16 cellular contexts compared by ENCODE assay signal in genomic region chr12:64688715-64689114, GRCh38.
DNase-seq lines count a peak whose midpoint lies in the region; ATAC-seq and TF ChIP-seq lines count a peak whose summit lies in the region.
"Had no signal": no experiment of that assay in that cellular context is flagged by ENCODE, and none has a peak within 500 bp of the region (broad histone marks: within the 10 kb centered on the region; RNA-seq: fewer than 3 reads in every experiment).

No MANE protein-coding gene starts in this region.

- peak overlapping the region in 3 of 5 donors; percentile 2 to 77 (median 60) for H3K27ac ChIP-seq in stomach
- H3K27ac ChIP-seq: epithelial cell of prostate, SJSA1 had no signal

- H3K36me3 ChIP-seq in stomach, result peaks cover 22 to 57% (median 46%) of the 10 kb centered on the region in 4 donors

- intact Hi-C loops in stomach (cut with DNase I; ENCODE audit: low total_unique reads), result no loop called here

- H3K4me1 ChIP-seq in stomach, result peaks cover 13 to 58% (median 29%) of the 10 kb centered on the region in 4 donors
- H3K4me1 ChIP-seq: SJSA1 had no signal

- H3K27me3 Mint-ChIP-seq in activated naive CD4-positive, alpha-beta T cell treated with anti-CD3 and anti-CD28 coated beads, Interleukin-2, amount 10 ng/mL, durations not matched to agents 7 days and 5 days, result no peaks in the 10 kb centered on the region
- H3K27me3 Mint-ChIP-seq in activated CD8-positive, alpha-beta T cell treated with anti-CD3 and anti-CD28 coated beads, Interleukin-2, amount 10 ng/mL, durations not matched to agents 7 days and 5 days (ENCODE audit: low read depth), result no peaks in the 10 kb centered on the region
- peaks cover 6 to 11% (median 6%) of the 10 kb centered on the region in 3 donors for H3K27me3 Mint-ChIP-seq in immature natural killer cell (ENCODE audit: low read depth in 3 of 3)
- H3K27me3 Mint-ChIP-seq: stimulated activated naive B cell treated with anti-CD40 and anti-IgM and Interleukin-4, amounts not matched to agents 10 μg/mL and 1 μg/mL and 100 μg/mL, for 72 hours had no signal

- H3K4me3 Mint-ChIP-seq in activated naive CD4-positive, alpha-beta T cell treated with anti-CD3 and anti-CD28 coated beads, Interleukin-2, amount 10 ng/mL, durations not matched to agents 7 days and 5 days, result peak overlapping the region; percentile 52
- H3K4me3 Mint-ChIP-seq in activated CD8-positive, alpha-beta T cell treated with anti-CD3 and anti-CD28 coated beads, Interleukin-2, amount 10 ng/mL, durations not matched to agents 7 days and 5 days, result no peak overlapping the region
- no peak overlapping the region for H3K4me3 Mint-ChIP-seq in immature natural killer cell
- H3K4me3 Mint-ChIP-seq: stimulated activated naive B cell treated with anti-CD40 and anti-IgM and Interleukin-4, amounts not matched to agents 10 μg/mL and 1 μg/mL and 100 μg/mL, for 72 hours had no signal

- no peaks in the 10 kb centered on the region for H3K9me3 ChIP-seq in stomach
- H3K9me3 ChIP-seq: SJSA1 had no signal

- POLR2A ChIA-PET in activated CD8-positive, alpha-beta T cell treated with anti-CD3 and anti-CD28 coated beads, Interleukin-2, amount 10 ng/mL, durations not matched to agents 7 days and 5 days (lab: Charles Lee), result interaction anchor here (1.3 kb wide), 1 partner anchor 79 kb away, joined by 3 read pairs; the partner anchor contains the start of gene RASSF3

- no peak for TF ChIP-seq CTCF in stomach (IDR thresholded peaks at IDR 0.05)

- no peak for TF ChIP-seq POLR2A in stomach (IDR thresholded peaks at IDR 0.05)

- no peak for DNase-seq in activated naive CD4-positive, alpha-beta T cell treated with anti-CD3 and anti-CD28 coated beads, Interleukin-2, amount 10 ng/mL, durations not matched to agents 7 days and 5 days
- no peak for DNase-seq in activated naive CD4-positive, alpha-beta T cell treated with anti-CD3 and anti-CD28 coated beads, Interleukin-2, amount 50 U/mL, for 16 hours
- no peak for DNase-seq in activated CD8-positive, alpha-beta T cell treated with anti-CD3 and anti-CD28 coated beads, Interleukin-2, amount 10 ng/mL, durations not matched to agents 7 days and 5 days
- DNase-seq in immature natural killer cell (no peak), stomach (no peak), occipital lobe (lab: John Stamatoyannopoulos, UW) (no peak), epidermal melanocyte (ENCODE audit: insufficient read length, low spot score) (no peak)
- no peak for DNase-seq in activated effector memory CD4-positive, alpha-beta T cell treated with anti-CD3 and anti-CD28 coated beads, Interleukin-2, amount 50 U/mL, for 16 hours
- DNase-seq: Calu3; GOT3; NCI-H510A; small intestine; stimulated activated naive B cell treated with anti-CD40 and anti-IgM and Interleukin-4, amounts not matched to agents 10 μg/mL and 1 μg/mL and 100 μg/mL, for 72 hours had no signal

- WGBS in stomach, 5 donors, result 80 to 88% (median 85%) methylated on average over 7 of the region's 7 CpGs

- H3K9me3 Mint-ChIP-seq in activated naive CD4-positive, alpha-beta T cell treated with anti-CD3 and anti-CD28 coated beads, Interleukin-2, amount 10 ng/mL, durations not matched to agents 7 days and 5 days, result no peaks in the 10 kb centered on the region
- H3K9me3 Mint-ChIP-seq in activated CD8-positive, alpha-beta T cell treated with anti-CD3 and anti-CD28 coated beads, Interleukin-2, amount 10 ng/mL, durations not matched to agents 7 days and 5 days (ENCODE audit: insufficient read depth), result no peaks in the 10 kb centered on the region
- H3K9me3 Mint-ChIP-seq in immature natural killer cell, result no peaks in the 10 kb centered on the region
- H3K9me3 Mint-ChIP-seq: stimulated activated naive B cell treated with anti-CD40 and anti-IgM and Interleukin-4, amounts not matched to agents 10 μg/mL and 1 μg/mL and 100 μg/mL, for 72 hours had no signal

- TF ChIP-seq EP300 in stomach (IDR thresholded peaks at IDR 0.05), result no peak

- H3K4me1 Mint-ChIP-seq in activated naive CD4-positive, alpha-beta T cell treated with anti-CD3 and anti-CD28 coated beads, Interleukin-2, amount 10 ng/mL, durations not matched to agents 7 days and 5 days, result peaks cover 86% of the 10 kb centered on the region
- H3K4me1 Mint-ChIP-seq in activated CD8-positive, alpha-beta T cell treated with anti-CD3 and anti-CD28 coated beads, Interleukin-2, amount 10 ng/mL, durations not matched to agents 7 days and 5 days (ENCODE audit: low read depth), result peaks cover 68% of the 10 kb centered on the region
- H3K4me1 Mint-ChIP-seq in immature natural killer cell, result peaks cover 57 to 74% of the 10 kb centered on the region in 2 donors

- no peak for ATAC-seq in activated CD8-positive, alpha-beta T cell treated with anti-CD3 and anti-CD28 coated beads, Interleukin-2, amount 10 ng/mL, durations not matched to agents 7 days and 5 days
- ATAC-seq: GM12878; stimulated activated naive B cell treated with anti-CD40 and anti-IgM and Interleukin-4, amounts not matched to agents 10 μg/mL and 1 μg/mL and 100 μg/mL, for 72 hours had no signal

- H3K27me3 ChIP-seq in stomach, result no peaks in the 10 kb centered on the region
- H3K27me3 ChIP-seq: SJSA1 had no signal

- H3K36me3 Mint-ChIP-seq in activated naive CD4-positive, alpha-beta T cell treated with anti-CD3 and anti-CD28 coated beads, Interleukin-2, amount 10 ng/mL, durations not matched to agents 7 days and 5 days, result peaks cover 65% of the 10 kb centered on the region
- peaks cover 67% of the 10 kb centered on the region for H3K36me3 Mint-ChIP-seq in activated CD8-positive, alpha-beta T cell treated with anti-CD3 and anti-CD28 coated beads, Interleukin-2, amount 10 ng/mL, durations not matched to agents 7 days and 5 days (ENCODE audit: low read depth)
- H3K36me3 Mint-ChIP-seq in immature natural killer cell, result peaks cover 24 to 51% (median 30%) of the 10 kb centered on the region in 3 donors

- no peak overlapping the region for H3K4me3 ChIP-seq in stomach
- H3K4me3 ChIP-seq: GM12878, SJSA1 had no signal

- CTCF ChIA-PET in activated naive CD4-positive, alpha-beta T cell treated with anti-CD3 and anti-CD28 coated beads, Interleukin-2, amount 10 ng/mL, durations not matched to agents 7 days and 5 days (lab: Charles Lee), result interaction anchor here (1.1 to 1.9 kb wide), 3 partner anchors 9 to 139 kb away, joined by 4 to 18 read pairs (median 8); no protein-coding TSS in a partner anchor
- CTCF ChIA-PET in activated CD8-positive, alpha-beta T cell treated with anti-CD3 and anti-CD28 coated beads, Interleukin-2, amount 10 ng/mL, durations not matched to agents 7 days and 5 days (lab: Charles Lee), result interaction anchor here (0.7 to 15.4 kb wide), 7 partner anchors 7 to 139 kb away, joined by 4 to 112 read pairs (median 6); no protein-coding TSS in a partner anchor

- peak overlapping the region; percentile 93 for H3K27ac Mint-ChIP-seq in activated naive CD4-positive, alpha-beta T cell treated with anti-CD3 and anti-CD28 coated beads, Interleukin-2, amount 10 ng/mL, durations not matched to agents 7 days and 5 days
- peak overlapping the region; percentile 79 for H3K27ac Mint-ChIP-seq in activated CD8-positive, alpha-beta T cell treated with anti-CD3 and anti-CD28 coated beads, Interleukin-2, amount 10 ng/mL, durations not matched to agents 7 days and 5 days
- peak overlapping the region; percentile 73 to 89 (median 84) for H3K27ac Mint-ChIP-seq in immature natural killer cell
